30 cellular contexts compared by ENCODE assay signal in genomic region chr5:5164158-5164557, GRCh38. TPM values are rescaled to one million over a fixed set of nuclear protein-coding genes. Genes with fewer than 3 reads are reported as not detected.
DNase-seq lines count a peak whose midpoint lies in the region; ATAC-seq, FAIRE-seq and TF ChIP-seq lines count a peak whose summit lies in the region.
"Had no signal": no experiment of that assay in that cellular context is flagged by ENCODE, and none has a peak within 500 bp of the region (broad histone marks: within the 10 kb centered on the region; RNA-seq: fewer than 3 reads in every experiment).

No MANE protein-coding gene starts in this region.

- DNase-seq in chondrocyte (ENCODE audit: low spot score) (no peak), sciatic nerve (ENCODE audit: low spot score) (no peak), GM19239 (ENCODE audit: insufficient read length, low spot score) (no peak), NCI-H1105 (lab: John Stamatoyannopoulos, UW) (no peak)
- no peak for DNase-seq in stimulated activated CD8-positive, alpha-beta memory T cell treated with anti-CD3 and anti-CD28 coated beads, Interleukin-4, amount 100 ng/mL, for 48 hours
- DNase-seq: 8988T; activated CD4-positive, alpha-beta T cell treated with anti-CD3 and anti-CD28 coated beads, Interleukin-2, amount 50 U/mL, for 1 hour; activated effector memory CD4-positive, alpha-beta T cell treated with Interleukin-2 at 50 U/mL for 16 hours; activated naive CD8-positive, alpha-beta T cell treated with anti-CD3 and anti-CD28 coated beads for 36 hours; activated T-cell treated with anti-CD3 and anti-CD28 coated beads, Interleukin-2, amount 50 U/mL, for 1 hour; CD4-positive, CD25-positive, alpha-beta regulatory T cell; effector memory CD8-positive, alpha-beta T cell; HCEC 1CT; left colon; mesendoderm; NCI-H1436; NCI-H2081; NCI-H446; NCI-H774; posterior cingulate gyrus; spleen; stimulated activated CD4-positive, alpha-beta T cell treated with anti-CD3 and anti-CD28 coated beads, Interleukin-2, amount 100 ng/mL, for 24 hours; T-helper 9 cell; tibial artery had no signal

- H3K36me3 Mint-ChIP-seq in chondrocyte (ENCODE audit: low read depth) = no peaks in the 10 kb centered on the region
- H3K36me3 Mint-ChIP-seq: activated naive CD8-positive, alpha-beta T cell treated with anti-CD3 and anti-CD28 coated beads for 36 hours; CD4-positive, CD25-positive, alpha-beta regulatory T cell had no signal

- peak; percentile 75 for ATAC-seq in sciatic nerve
- ATAC-seq in HG03457 (IDR thresholded peaks at IDR 0.05; ENCODE audit: unreplicated experiment) = no peak
- ATAC-seq: effector memory CD8-positive, alpha-beta T cell; HepG2; left colon had no signal

- peak overlapping the region; percentile 55 for H3K4me2 ChIP-seq in BLaER1
- H3K4me2 ChIP-seq in OCI-LY3 (ENCODE audit: low read length) = peak overlapping the region; percentile 38

- no peaks in the 10 kb centered on the region for H3K79me2 ChIP-seq in OCI-LY3 (ENCODE audit: low read length)

- no peaks in the 10 kb centered on the region for H3K27me3 Mint-ChIP-seq in chondrocyte (ENCODE audit: low read depth)
- H3K27me3 Mint-ChIP-seq: CD4-positive, CD25-positive, alpha-beta regulatory T cell; effector memory CD8-positive, alpha-beta T cell had no signal

- intact Hi-C loops in sciatic nerve (cut with DNase I) = no loop called here

- no peaks in the 10 kb centered on the region for H3K9me3 Mint-ChIP-seq in chondrocyte (ENCODE audit: low read depth)
- H3K9me3 Mint-ChIP-seq: activated naive CD8-positive, alpha-beta T cell treated with anti-CD3 and anti-CD28 coated beads for 36 hours; effector memory CD8-positive, alpha-beta T cell had no signal

- H3K27ac ChIP-seq in BLaER1 (no peak overlapping the region), OCI-LY3 (ENCODE audit: low read length) (no peak overlapping the region)
- H3K27ac ChIP-seq: right atrium auricular region, spleen, tibial artery had no signal

- H3K4me1 Mint-ChIP-seq in chondrocyte (ENCODE audit: low read depth) = peaks cover 33% of the 10 kb centered on the region
- H3K4me1 Mint-ChIP-seq: activated naive CD8-positive, alpha-beta T cell treated with anti-CD3 and anti-CD28 coated beads for 36 hours; CD4-positive, CD25-positive, alpha-beta regulatory T cell had no signal

- FAIRE-seq in GM19239 (lab: Jason Lieb, UNC) = no peak
- FAIRE-seq: GM18507, HepG2 had no signal

- H3K27ac Mint-ChIP-seq in chondrocyte (ENCODE audit: unreplicated experiment) = peak overlapping the region; percentile 51
- H3K27ac Mint-ChIP-seq: activated naive CD8-positive, alpha-beta T cell treated with anti-CD3 and anti-CD28 coated beads for 36 hours; CD4-positive, CD25-positive, alpha-beta regulatory T cell; effector memory CD8-positive, alpha-beta T cell had no signal

- peaks cover 19% of the 10 kb centered on the region for H3K4me1 ChIP-seq in BLaER1
- H3K4me1 ChIP-seq in OCI-LY3 (ENCODE audit: low read length) = no peaks in the 10 kb centered on the region
- H3K4me1 ChIP-seq: right atrium auricular region, tibial artery had no signal

- no peaks in the 10 kb centered on the region for H3K9me3 ChIP-seq in BLaER1
- no peaks in the 10 kb centered on the region for H3K9me3 ChIP-seq in OCI-LY3 (ENCODE audit: insufficient read depth, low read length)
- H3K9me3 ChIP-seq: right atrium auricular region, spleen, tibial artery had no signal

- H3K36me3 ChIP-seq in BLaER1 = no peaks in the 10 kb centered on the region
- H3K36me3 ChIP-seq in OCI-LY3 (replicated peaks; ENCODE audit: low read depth, low read length) = no peaks in the 10 kb centered on the region
- H3K36me3 ChIP-seq: right atrium auricular region, spleen, tibial artery had no signal

- no peak overlapping the region for H3K4me3 Mint-ChIP-seq in chondrocyte (ENCODE audit: unreplicated experiment)
- H3K4me3 Mint-ChIP-seq: activated naive CD8-positive, alpha-beta T cell treated with anti-CD3 and anti-CD28 coated beads for 36 hours; CD4-positive, CD25-positive, alpha-beta regulatory T cell; effector memory CD8-positive, alpha-beta T cell had no signal

- H4K20me1 ChIP-seq in BLaER1 (no peaks in the 10 kb centered on the region), OCI-LY3 (ENCODE audit: insufficient read depth, low read length) (no peaks in the 10 kb centered on the region)

- H3K27me3 ChIP-seq in BLaER1 (no peaks in the 10 kb centered on the region), OCI-LY3 (ENCODE audit: low read depth, low read length) (no peaks in the 10 kb centered on the region)
- H3K27me3 ChIP-seq: right atrium auricular region, spleen, tibial artery had no signal

- TF ChIP-seq CTCF in OCI-LY3 (IDR thresholded peaks at IDR 0.05; ENCODE audit: low read depth, low read length) (no peak), chondrocyte (IDR thresholded peaks at IDR 0.05) (no peak)

- H3K4me3 ChIP-seq in BLaER1 (no peak overlapping the region), OCI-LY3 (ENCODE audit: low read length) (0 out of 2 replicates have a peak overlapping the region, but pooled peaks have one; percentile 21)
- H3K4me3 ChIP-seq: right atrium auricular region, tibial artery had no signal

- peak overlapping the region; percentile 45 for H2AFZ ChIP-seq in OCI-LY3 (ENCODE audit: low read depth, low read length)

- no peak overlapping the region for H3K9ac ChIP-seq in BLaER1
- H3K9ac ChIP-seq in OCI-LY3 (ENCODE audit: low read length) = no peak overlapping the region

RNA-seq across cellular contexts. Expression of gene ADAMTS16, which starts 24.0 kb away (rescaled TPM):
- total RNA-seq in chondrocyte = 6.5 to 12.8 TPM (median 12.5 TPM) in 3 replicates
- total RNA-seq in sciatic nerve = 2.7 TPM
- total RNA-seq: activated naive CD8-positive, alpha-beta T cell treated with anti-CD3 and anti-CD28 coated beads for 36 hours; CD4-positive, CD25-positive, alpha-beta regulatory T cell; right atrium auricular region; spleen had no signal
